Comparison of ENCODE assay signal across 18 cellular contexts in the genomic region with DNA sequence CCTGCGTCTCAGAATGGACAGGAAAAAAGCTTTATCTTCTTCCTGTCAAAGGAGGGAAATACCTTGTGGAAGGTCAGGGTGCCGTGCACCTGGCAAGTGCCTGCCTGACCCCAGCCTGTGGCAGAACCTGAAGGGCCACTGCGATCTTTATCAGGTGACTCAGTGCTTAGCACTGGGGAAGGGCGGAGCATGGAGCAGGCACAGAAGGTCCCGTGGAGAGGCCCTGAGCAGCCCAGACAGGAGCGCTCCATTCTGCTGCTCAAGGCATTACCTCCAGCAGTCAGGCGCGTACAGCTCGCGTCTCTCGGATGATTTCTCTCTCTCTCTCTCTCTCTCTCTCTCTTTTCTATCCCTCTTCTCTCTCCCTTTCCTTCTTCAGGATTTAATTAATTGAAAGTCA. TPM values are rescaled to one million over a fixed set of nuclear protein-coding genes. Genes with fewer than 3 reads are reported as not detected.
A peak's percentile ranks its signal among the peaks of the same experiment; 100 is the strongest.
DNase-seq lines count a peak whose midpoint lies in the region; ATAC-seq, FAIRE-seq and TF ChIP-seq lines count a peak whose summit lies in the region.
"Had no signal": no experiment of that assay in that cellular context is flagged by ENCODE, and none has a peak within 500 bp of the region (broad histone marks: within the 10 kb centered on the region; RNA-seq: fewer than 3 reads in every experiment).

No MANE protein-coding gene starts in this region.

- intact Hi-C loops in left ventricle myocardium superior (cut with micrococcal nuclease), result no loop called here
- intact Hi-C loops in Right ventricle myocardium superior (cut with DNase I), result no loop called here
- intact Hi-C loops in K562 (cut with micrococcal nuclease), result no loop called here
- intact Hi-C loops in left colon (cut with DNase I, micrococcal nuclease), result no loop called here

- H3K79me2 ChIP-seq in K562 (ENCODE audit: control insufficient read depth, insufficient read depth, low read length), result no peaks in the 10 kb centered on the region

- 2% methylated on average over 11 of the region's 11 CpGs for WGBS in K562 (ENCODE audit: insufficient coverage, low coverage, missing lambda C conversion rate)

- no peak overlapping the region for H3K4me3 ChIP-seq in K562
- H3K4me3 ChIP-seq: GM23248, uterus had no signal

- DNase-seq in left ventricle myocardium superior (no peak), Right ventricle myocardium superior (no peak), K562 (ENCODE audit: extremely low read depth in 1 of 4, low spot score in 3 of 4) (peak in 3 of 4 experiments; percentile 26 to 37 (median 30)), left colon (no peak), NCI-H446 treated with DMSO at 0.1 percent for 48 hours (lab: John Stamatoyannopoulos, UW) (no peak), GOT3 (lab: John Stamatoyannopoulos, UW) (no peak)
- DNase-seq: activated CD8-positive, alpha-beta T cell treated with anti-CD3 and anti-CD28 coated beads for 36 hours; activated effector memory CD4-positive, alpha-beta T cell treated with anti-CD3 and anti-CD28 coated beads, Interleukin-2, amount 50 U/mL, for 16 hours; GM23248; NCI-H2081; NCI-H82; stimulated activated naive B cell treated with anti-CD40 and anti-IgM and Interleukin-4, amounts not matched to agents 10 μg/mL and 1 μg/mL and 100 μg/mL, for 72 hours; uterus had no signal

- TF ChIP-seq EP300 in K562 (IDR thresholded peaks at IDR 0.05; ENCODE audit: low read length), result no peak

- H3K9me3 ChIP-seq in K562 (replicated peaks; ENCODE audit: control insufficient read depth, insufficient read depth, low read depth, low read length), result no peaks in the 10 kb centered on the region
- H3K9me3 ChIP-seq: uterus had no signal

- no peak for FAIRE-seq in K562 (lab: Jason Lieb, UNC)
- FAIRE-seq: D721Med, TTC549 had no signal

- in situ Hi-C loops in K562 (cut with MboI), result no loop called here

- no peak for TF ChIP-seq POLR2A in K562 (conservative IDR thresholded peaks at IDR 0.05)

- no TSS peak for BruUV-seq in K562 (replicated peaks; lab: Mats Ljungman, UMichigan)

- no peak overlapping the region for H2AFZ ChIP-seq in K562 (ENCODE audit: low read depth, low read length)
- H2AFZ ChIP-seq: GM23248 had no signal

- no peak for TF ChIP-seq CTCF in K562 (IDR thresholded peaks at IDR 0.05 in 2 of 3, conservative IDR thresholded peaks at IDR 0.05 in 1 of 3; ENCODE audit: insufficient read depth in 2 of 3, low read depth in 1 of 3, low read length in 3 of 3)

- H3K9me1 ChIP-seq in K562 (ENCODE audit: control insufficient read depth, insufficient read depth, low read length), result no peaks in the 10 kb centered on the region

- no peak overlapping the region for H3K9ac ChIP-seq in K562 (ENCODE audit: insufficient read depth in 1 of 2, low read depth in 2 of 2, low read length in 2 of 2)
- H3K9ac ChIP-seq: GM23248 had no signal

- peaks cover 19 to 79% of the 10 kb centered on the region in 2 experiments for H3K27me3 ChIP-seq in K562 (ENCODE audit: control insufficient read depth in 2 of 2, insufficient read depth in 2 of 2, low read length in 2 of 2)
- H3K27me3 ChIP-seq: uterus had no signal

- H3K27ac ChIP-seq in K562 (ENCODE audit: extremely low read depth, low read depth, low read length), result no peak overlapping the region
- H3K27ac ChIP-seq: GM23248, uterus had no signal

- H3K4me2 ChIP-seq in K562 (ENCODE audit: insufficient read depth, low read length), result no peak overlapping the region

- CTCF ChIA-PET in K562 (lab: Yijun Ruan, JAX; ENCODE audit: low intra/inter-chr PET ratio), result no interaction called here

- peaks cover 0 to 8% of the 10 kb centered on the region in 2 experiments; a peak in 1 of 5 replicates for H3K4me1 ChIP-seq in K562 (replicated peaks in 1 of 2; ENCODE audit: control insufficient read depth in 2 of 2, insufficient read depth in 2 of 2, low read length in 2 of 2)
- H3K4me1 ChIP-seq: uterus had no signal

- H3K36me3 ChIP-seq in K562 (ENCODE audit: control insufficient read depth, insufficient read depth, low read length), result no peaks in the 10 kb centered on the region
- H3K36me3 ChIP-seq: uterus had no signal

- ATAC-seq in left ventricle myocardium superior (peak; percentile 31), Right ventricle myocardium superior (ENCODE audit: poor library complexity) (no peak), K562 (peak; percentile 73), left colon (peak; percentile 58), HG02981 (IDR thresholded peaks at IDR 0.05; ENCODE audit: unreplicated experiment) (no peak), GM21737 (IDR thresholded peaks at IDR 0.05; ENCODE audit: unreplicated experiment) (no peak)
- ATAC-seq: activated CD8-positive, alpha-beta T cell treated with anti-CD3 and anti-CD28 coated beads for 36 hours; Right ventricle myocardium inferior; stimulated activated naive B cell treated with anti-CD40 and anti-IgM and Interleukin-4, amounts not matched to agents 10 μg/mL and 1 μg/mL and 100 μg/mL, for 72 hours had no signal

- no peak for TF ChIP-seq RAD21 in K562 (CRISPR knock-in tag; conservative IDR thresholded peaks at IDR 0.05 in 1 of 2, IDR thresholded peaks at IDR 0.05 in 1 of 2)

- H4K20me1 ChIP-seq in K562 (replicated peaks; ENCODE audit: control insufficient read depth, insufficient read depth, low read length), result peaks cover 23% of the 10 kb centered on the region

- POLR2A ChIA-PET in K562 (lab: Yijun Ruan, JAX), result interaction anchor here (1.4 kb wide), 1 partner anchor 10 kb away, joined by 3 read pairs; no protein-coding TSS in a partner anchor

TF ChIP-seq in K562, 482 proteins besides CTCF, POLR2A, EP300 and RAD21 (continues in another document):
- TF ChIP-seq POLR2AphosphoS2 (IDR thresholded peaks at IDR 0.05; ENCODE audit: low read length) (no peak), FOXK2 (conservative IDR thresholded peaks at IDR 0.05 in 1 of 2, IDR thresholded peaks at IDR 0.05 in 1 of 2; ENCODE audit: low read depth in 2 of 2) (no peak), CAMTA2 (CRISPR knock-in tag; conservative IDR thresholded peaks at IDR 0.05) (no peak), RFX7 (CRISPR knock-in tag; IDR thresholded peaks at IDR 0.05) (no peak), GATA2 (CRISPR knock-in tag; IDR thresholded peaks at IDR 0.05) (peak; percentile 41; the same call in 1 of the 2 replicates), HDAC2 (IDR thresholded peaks at IDR 0.05) (no peak), ATF7 (IDR thresholded peaks at IDR 0.05) (no peak), SMAD4 (CRISPR knock-in tag; conservative IDR thresholded peaks at IDR 0.05) (no peak), U2AF1 (optimal IDR thresholded peaks at IDR 0.05; ENCODE audit: low read depth, low read length) (no peak)
- TF ChIP-seq, protein P1, sequence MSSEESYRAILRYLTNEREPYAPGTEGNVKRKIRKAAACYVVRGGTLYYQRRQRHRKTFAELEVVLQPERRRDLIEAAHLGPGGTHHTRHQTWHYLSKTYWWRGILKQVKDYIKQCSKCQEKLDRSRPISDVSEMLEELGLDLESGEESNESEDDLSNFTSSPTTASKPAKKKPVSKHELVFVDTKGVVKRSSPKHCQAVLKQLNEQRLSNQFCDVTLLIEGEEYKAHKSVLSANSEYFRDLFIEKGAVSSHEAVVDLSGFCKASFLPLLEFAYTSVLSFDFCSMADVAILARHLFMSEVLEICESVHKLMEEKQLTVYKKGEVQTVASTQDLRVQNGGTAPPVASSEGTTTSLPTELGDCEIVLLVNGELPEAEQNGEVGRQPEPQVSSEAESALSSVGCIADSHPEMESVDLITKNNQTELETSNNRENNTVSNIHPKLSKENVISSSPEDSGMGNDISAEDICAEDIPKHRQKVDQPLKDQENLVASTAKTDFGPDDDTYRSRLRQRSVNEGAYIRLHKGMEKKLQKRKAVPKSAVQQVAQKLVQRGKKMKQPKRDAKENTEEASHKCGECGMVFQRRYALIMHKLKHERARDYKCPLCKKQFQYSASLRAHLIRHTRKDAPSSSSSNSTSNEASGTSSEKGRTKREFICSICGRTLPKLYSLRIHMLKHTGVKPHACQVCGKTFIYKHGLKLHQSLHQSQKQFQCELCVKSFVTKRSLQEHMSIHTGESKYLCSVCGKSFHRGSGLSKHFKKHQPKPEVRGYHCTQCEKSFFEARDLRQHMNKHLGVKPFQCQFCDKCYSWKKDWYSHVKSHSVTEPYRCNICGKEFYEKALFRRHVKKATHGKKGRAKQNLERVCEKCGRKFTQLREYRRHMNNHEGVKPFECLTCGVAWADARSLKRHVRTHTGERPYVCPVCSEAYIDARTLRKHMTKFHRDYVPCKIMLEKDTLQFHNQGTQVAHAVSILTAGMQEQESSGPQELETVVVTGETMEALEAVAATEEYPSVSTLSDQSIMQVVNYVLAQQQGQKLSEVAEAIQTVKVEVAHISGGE (CRISPR knock-in tag; IDR thresholded peaks at IDR 0.05), result peak in 1 of 3 experiments; percentile 64; a peak in 1 of 6 replicates

RNA-seq across cellular contexts. Expression of a gene that starts 31.7 kb away (rescaled TPM):
- total RNA-seq in left ventricle myocardium superior (2.7 TPM), Right ventricle myocardium superior (3.5 TPM), K562 (2014; rRNA removed) (not detected in 2 replicates), K562 (2014; rRNA removed; fragmentation: Illumina TruSeq; extraction: Trizol) (not detected in 2 replicates), K562 (2015; rRNA removed; fragmentation: Illumina TruSeq; extraction: Trizol) (not detected in 2 replicates), K562 (2021) (0.07 TPM in 1 of 2 replicates, not detected in the other), left colon (1 to 10 TPM in 1 of 2 donors, under 1 TPM in 1; 0.82 to 1.5 TPM)
- total RNA-seq in K562 (2011; cell fraction: chromatin; rRNA removed; ENCODE audit: low replicate concordance), result not detected in 2 replicates
- total RNA-seq in K562 (2011; cell fraction: nucleolus; rRNA removed), result not detected in 2 replicates
- total RNA-seq in K562 (2011; cell fraction: nucleoplasm; rRNA removed), result not detected in 2 replicates
- polyA plus RNA-seq in K562 (2011; rRNA removed) (not detected in 2 replicates), K562 (2014; fragmentation: Illumina TruSeq; extraction: Trizol) (not detected in 2 replicates), K562 (2014; fragmentation: Nextera tagmentation; extraction: Ambion mirVana) (not detected), K562 (2014; rRNA removed) (not detected in 2 replicates)
- polyA plus RNA-seq in K562 (2011; cell fraction: cytosol; rRNA removed), result not detected in 2 replicates
- not detected in 2 replicates for polyA plus RNA-seq in K562 (2011; cell fraction: nucleus; rRNA removed)
- polyA plus RNA-seq in K562 (2012), result not detected in 2 replicates
- not detected in 2 replicates for polyA minus RNA-seq in K562 (2011; rRNA and poly(A)+ RNA removed)
- 0.19 and 0.46 TPM in 2 replicates for polyA minus RNA-seq in K562 (2011; cell fraction: cytosol; rRNA and poly(A)+ RNA removed)
- under 0.01 TPM in 1 of 2 replicates, not detected in the other for polyA minus RNA-seq in K562 (2011; cell fraction: nucleus; rRNA and poly(A)+ RNA removed)

Comparison
In these comparisons a context has a peak if more than half of its experiments do, and no peak if none do; other contexts are left out.
1. ATAC-seq: peak in left ventricle myocardium superior (single experiment), K562 (single experiment) and left colon (single experiment); none in Right ventricle myocardium superior (single experiment), HG02981 (single experiment) and GM21737 (single experiment).
2. DNase-seq: peak in K562 (3 of 4); none in left ventricle myocardium superior (single experiment), Right ventricle myocardium superior (single experiment), left colon (0 of 2), NCI-H446 treated with DMSO at 0.1 percent for 48 hours (single experiment) and GOT3 (single experiment).